Comparison of ENCODE assay signal across 1 cellular context in genomic region chr1:174068000-174068399, GRCh38.
TF ChIP-seq lines count a peak whose summit lies in the region.

No MANE protein-coding gene starts in this region.

TF ChIP-seq in H1, 55 proteins besides CTCF, POLR2A, EP300 and RAD21:
- TF ChIP-seq KDM1A (IDR thresholded peaks at IDR 0.05; ENCODE audit: borderline replicate concordance, low read length), result no peak
- TF ChIP-seq SUZ12 (IDR thresholded peaks at IDR 0.05; ENCODE audit: low read length), result no peak
- no peak for TF ChIP-seq SP4 (IDR thresholded peaks at IDR 0.05; ENCODE audit: low read length)
- no peak for TF ChIP-seq CEBPB (IDR thresholded peaks at IDR 0.05; ENCODE audit: low read depth, low read length)
- no peak for TF ChIP-seq BACH1 (IDR thresholded peaks at IDR 0.05; ENCODE audit: low read length)
- TF ChIP-seq PHF8 (conservative IDR thresholded peaks at IDR 0.05; ENCODE audit: low read depth, low read length), result no peak
- no peak for TF ChIP-seq JUN (IDR thresholded peaks at IDR 0.05; ENCODE audit: low read depth, low read length)
- no peak for TF ChIP-seq CHD7 (IDR thresholded peaks at IDR 0.05; ENCODE audit: insufficient replicate concordance, low read length)
- TF ChIP-seq GABPA (IDR thresholded peaks at IDR 0.05; ENCODE audit: borderline replicate concordance, insufficient read depth, low read length), result no peak
- TF ChIP-seq ATF3 (IDR thresholded peaks at IDR 0.05; ENCODE audit: insufficient read depth, low read depth, low read length), result no peak
- no peak for TF ChIP-seq NRF1 (IDR thresholded peaks at IDR 0.05; ENCODE audit: low read depth, low read length)
- no peak for TF ChIP-seq YY1 (IDR thresholded peaks at IDR 0.05; ENCODE audit: low read depth, low read length)
- no peak for TF ChIP-seq TCF12 (IDR thresholded peaks at IDR 0.05; ENCODE audit: low read depth, low read length)
- TF ChIP-seq BCL11A (IDR thresholded peaks at IDR 0.05; ENCODE audit: low read depth in 2 of 2, low read length in 2 of 2), result no peak
- no peak for TF ChIP-seq RFX5 (IDR thresholded peaks at IDR 0.05; ENCODE audit: borderline replicate concordance, low read depth, low read length)
